ENCODE assay signal across 16 cellular contexts in genomic region chr15:98942966-98943584, GRCh38.
DNase-seq lines count a peak whose midpoint lies in the region; ATAC-seq and TF ChIP-seq lines count a peak whose summit lies in the region.
"Had no signal": no experiment of that assay in that cellular context is flagged by ENCODE, and none has a peak within 500 bp of the region (broad histone marks: within the 10 kb centered on the region; RNA-seq: fewer than 3 reads in every experiment).

No MANE protein-coding gene starts in this region.

- no peak overlapping the region for H3K9ac ChIP-seq in DND-41 (ENCODE audit: low read depth, low read length)

- H3K4me3 ChIP-seq in DND-41 (ENCODE audit: low read depth in 1 of 2, low read length in 2 of 2) (no peak overlapping the region), skeletal muscle cell (ENCODE audit: low read depth, low read length) (no peak overlapping the region)
- H3K4me3 ChIP-seq: SK-N-MC had no signal

- no peak for TF ChIP-seq CTCF in DND-41 (IDR thresholded peaks at IDR 0.05; ENCODE audit: borderline replicate concordance, extremely low read depth, low read length, poor library complexity, severe bottlenecking)

- H3K27ac ChIP-seq in DND-41 (ENCODE audit: low read length): peak overlapping the region; percentile 35; the same call in 1 of the 2 replicates
- peak overlapping the region; percentile 46 for H3K27ac ChIP-seq in angular gyrus (ENCODE audit: low read depth, low read length)
- H3K27ac ChIP-seq: SK-N-MC had no signal

- H4K20me1 ChIP-seq in DND-41 (ENCODE audit: insufficient read depth, low read length): no peaks in the 10 kb centered on the region

- H3K4me1 ChIP-seq in DND-41 (ENCODE audit: insufficient read depth, low read length): peaks cover 3% of the 10 kb centered on the region; the same call in 1 of the 2 replicates

- H3K79me2 ChIP-seq in DND-41 (ENCODE audit: insufficient read depth, low read length): no peaks in the 10 kb centered on the region; the same call in 1 of the 2 replicates

- H3K4me2 ChIP-seq in DND-41 (ENCODE audit: insufficient read depth, low read length): no peak overlapping the region

- DNase-seq in DND-41 (no peak), left kidney (ENCODE audit: low read depth, low spot score) (peak; percentile 41), skeletal muscle cell (ENCODE audit: low read depth) (peak; percentile 19), HuH-7 (ENCODE audit: low spot score) (no peak), NCI-H82 (lab: John Stamatoyannopoulos, UW) (no peak), GM19240 (ENCODE audit: insufficient read length, low spot score) (no peak), NCI-H446 (lab: John Stamatoyannopoulos, UW) (no peak)
- DNase-seq: activated effector memory CD4-positive, alpha-beta T cell treated with Interleukin-2 at 50 U/mL for 16 hours; effector CD4-positive, alpha-beta T cell; KG1; NCI-H146; NCI-H226; stimulated activated naive B cell treated with anti-CD40 and anti-IgM and Interleukin-4, amounts not matched to agents 10 μg/mL and 1 μg/mL and 100 μg/mL, for 72 hours had no signal

- H3K27me3 ChIP-seq in DND-41 (ENCODE audit: insufficient read depth, low read length, poor library complexity): no peaks in the 10 kb centered on the region

- peaks cover 71% of the 10 kb centered on the region for H3K36me3 ChIP-seq in DND-41 (ENCODE audit: insufficient read depth, low read length)

- no peak for ATAC-seq in DND-41 (ENCODE audit: insufficient read depth, low read depth)
- ATAC-seq: HCT116; stimulated activated naive B cell treated with anti-CD40 and anti-IgM and Interleukin-4, amounts not matched to agents 10 μg/mL and 1 μg/mL and 100 μg/mL, for 72 hours had no signal

- no peak overlapping the region for H2AFZ ChIP-seq in DND-41 (ENCODE audit: low read depth, low read length)

- no peaks in the 10 kb centered on the region for H3K9me3 ChIP-seq in DND-41 (ENCODE audit: insufficient read depth, low read length, severe bottlenecking)

Comparison
In these comparisons a context has a peak if more than half of its experiments do, and no peak if none do; other contexts are left out.
1. DNase-seq: peak in left kidney (single experiment) and skeletal muscle cell (single experiment); none in DND-41 (single experiment), HuH-7 (single experiment), NCI-H82 (single experiment), GM19240 (single experiment) and NCI-H446 (0 of 2).